In the genomic region with DNA sequence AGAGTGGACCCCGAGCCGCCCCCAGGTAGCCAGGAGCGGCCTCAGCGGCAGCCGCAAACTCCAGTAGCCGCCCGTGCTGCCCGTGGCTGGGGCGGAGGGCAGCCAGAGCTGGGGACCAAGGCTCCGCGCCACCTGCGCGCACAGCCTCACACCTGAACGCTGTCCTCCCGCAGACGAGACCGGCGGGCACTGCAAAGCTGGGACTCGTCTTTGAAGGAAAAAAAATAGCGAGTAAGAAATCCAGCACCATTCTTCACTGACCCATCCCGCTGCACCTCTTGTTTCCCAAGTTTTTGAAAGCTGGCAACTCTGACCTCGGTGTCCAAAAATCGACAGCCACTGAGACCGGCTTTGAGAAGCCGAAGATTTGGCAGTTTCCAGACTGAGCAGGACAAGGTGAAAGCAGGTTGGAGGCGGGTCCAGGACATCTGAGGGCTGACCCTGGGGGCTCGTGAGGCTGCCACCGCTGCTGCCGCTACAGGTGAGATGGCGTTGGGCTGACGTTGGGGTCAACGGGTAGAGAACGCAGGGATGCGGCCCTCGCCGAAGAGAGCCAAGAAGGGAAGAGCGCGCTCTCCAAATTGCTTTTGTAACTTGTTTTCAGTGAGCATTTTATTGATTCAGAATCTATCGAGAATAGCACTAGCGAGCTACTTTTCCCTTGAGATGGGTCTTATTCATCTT, we compare ENCODE assay signal across 1 cellular context.
TF ChIP-seq lines count a peak whose summit lies in the region.

No MANE protein-coding gene starts in this region.

TF ChIP-seq in HepG2, 621 proteins besides CTCF, POLR2A, EP300 and RAD21 (continued from another document and continues in another):
- TF ChIP-seq, protein P1, sequence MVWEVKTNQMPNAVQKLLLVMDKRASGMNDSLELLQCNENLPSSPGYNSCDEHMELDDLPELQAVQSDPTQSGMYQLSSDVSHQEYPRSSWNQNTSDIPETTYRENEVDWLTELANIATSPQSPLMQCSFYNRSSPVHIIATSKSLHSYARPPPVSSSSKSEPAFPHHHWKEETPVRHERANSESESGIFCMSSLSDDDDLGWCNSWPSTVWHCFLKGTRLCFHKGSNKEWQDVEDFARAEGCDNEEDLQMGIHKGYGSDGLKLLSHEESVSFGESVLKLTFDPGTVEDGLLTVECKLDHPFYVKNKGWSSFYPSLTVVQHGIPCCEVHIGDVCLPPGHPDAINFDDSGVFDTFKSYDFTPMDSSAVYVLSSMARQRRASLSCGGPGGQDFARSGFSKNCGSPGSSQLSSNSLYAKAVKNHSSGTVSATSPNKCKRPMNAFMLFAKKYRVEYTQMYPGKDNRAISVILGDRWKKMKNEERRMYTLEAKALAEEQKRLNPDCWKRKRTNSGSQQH (CRISPR knock-in tag; IDR thresholded peaks at IDR 0.05; ENCODE audit: low read depth), result no peak
- TF ChIP-seq, protein P2, sequence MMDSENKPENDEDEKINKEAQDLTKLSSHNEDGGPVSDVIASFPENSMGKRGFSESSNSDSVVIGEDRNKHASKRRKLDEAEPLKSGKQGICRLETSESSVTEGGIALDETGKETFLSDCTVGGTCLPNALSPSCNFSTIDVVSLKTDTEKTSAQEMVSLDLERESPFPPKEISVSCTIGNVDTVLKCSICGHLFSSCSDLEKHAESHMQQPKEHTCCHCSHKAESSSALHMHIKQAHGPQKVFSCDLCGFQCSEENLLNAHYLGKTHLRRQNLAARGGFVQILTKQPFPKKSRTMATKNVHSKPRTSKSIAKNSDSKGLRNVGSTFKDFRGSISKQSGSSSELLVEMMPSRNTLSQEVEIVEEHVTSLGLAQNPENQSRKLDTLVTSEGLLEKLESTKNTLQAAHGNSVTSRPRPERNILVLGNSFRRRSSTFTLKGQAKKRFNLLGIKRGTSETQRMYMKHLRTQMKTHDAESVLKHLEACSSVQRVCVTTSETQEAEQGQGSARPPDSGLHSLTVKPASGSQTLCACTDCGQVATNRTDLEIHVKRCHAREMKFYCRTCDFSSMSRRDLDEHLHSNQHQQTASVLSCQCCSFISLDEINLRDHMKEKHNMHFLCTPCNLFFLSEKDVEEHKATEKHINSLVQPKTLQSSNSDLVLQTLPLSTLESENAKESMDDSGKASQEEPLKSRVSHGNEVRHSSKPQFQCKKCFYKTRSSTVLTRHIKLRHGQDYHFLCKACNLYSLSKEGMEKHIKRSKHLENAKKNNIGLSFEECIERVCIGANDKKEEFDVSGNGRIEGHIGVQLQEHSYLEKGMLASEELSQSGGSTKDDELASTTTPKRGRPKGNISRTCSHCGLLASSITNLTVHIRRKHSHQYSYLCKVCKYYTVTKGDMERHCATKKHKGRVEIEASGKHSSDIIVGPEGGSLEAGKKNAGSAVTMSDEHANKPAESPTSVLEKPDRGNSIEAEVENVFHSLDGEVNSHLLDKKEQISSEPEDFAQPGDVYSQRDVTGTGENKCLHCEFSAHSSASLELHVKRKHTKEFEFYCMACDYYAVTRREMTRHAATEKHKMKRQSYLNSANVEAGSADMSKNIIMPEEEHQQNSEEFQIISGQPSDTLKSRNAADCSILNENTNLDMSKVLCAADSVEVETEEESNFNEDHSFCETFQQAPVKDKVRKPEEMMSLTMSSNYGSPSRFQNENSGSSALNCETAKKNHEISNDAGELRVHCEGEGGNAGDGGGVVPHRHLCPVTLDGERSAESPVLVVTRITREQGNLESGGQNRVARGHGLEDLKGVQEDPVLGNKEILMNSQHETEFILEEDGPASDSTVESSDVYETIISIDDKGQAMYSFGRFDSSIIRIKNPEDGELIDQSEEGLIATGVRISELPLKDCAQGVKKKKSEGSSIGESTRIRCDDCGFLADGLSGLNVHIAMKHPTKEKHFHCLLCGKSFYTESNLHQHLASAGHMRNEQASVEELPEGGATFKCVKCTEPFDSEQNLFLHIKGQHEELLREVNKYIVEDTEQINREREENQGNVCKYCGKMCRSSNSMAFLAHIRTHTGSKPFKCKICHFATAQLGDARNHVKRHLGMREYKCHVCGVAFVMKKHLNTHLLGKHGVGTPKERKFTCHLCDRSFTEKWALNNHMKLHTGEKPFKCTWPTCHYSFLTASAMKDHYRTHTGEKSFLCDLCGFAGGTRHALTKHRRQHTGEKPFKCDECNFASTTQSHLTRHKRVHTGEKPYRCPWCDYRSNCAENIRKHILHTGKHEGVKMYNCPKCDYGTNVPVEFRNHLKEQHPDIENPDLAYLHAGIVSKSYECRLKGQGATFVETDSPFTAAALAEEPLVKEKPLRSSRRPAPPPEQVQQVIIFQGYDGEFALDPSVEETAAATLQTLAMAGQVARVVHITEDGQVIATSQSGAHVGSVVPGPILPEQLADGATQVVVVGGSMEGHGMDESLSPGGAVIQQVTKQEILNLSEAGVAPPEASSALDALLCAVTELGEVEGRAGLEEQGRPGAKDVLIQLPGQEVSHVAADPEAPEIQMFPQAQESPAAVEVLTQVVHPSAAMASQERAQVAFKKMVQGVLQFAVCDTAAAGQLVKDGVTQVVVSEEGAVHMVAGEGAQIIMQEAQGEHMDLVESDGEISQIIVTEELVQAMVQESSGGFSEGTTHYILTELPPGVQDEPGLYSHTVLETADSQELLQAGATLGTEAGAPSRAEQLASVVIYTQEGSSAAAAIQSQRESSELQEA (CRISPR knock-in tag; IDR thresholded peaks at IDR 0.05; ENCODE audit: not compliant biosample characterization), result peak; percentile 36
- TF ChIP-seq ZNF674 (CRISPR knock-in tag; IDR thresholded peaks at IDR 0.05; ENCODE audit: low read depth), result no peak
- TF ChIP-seq ARNT2 (CRISPR knock-in tag; IDR thresholded peaks at IDR 0.05; ENCODE audit: low read depth), result no peak
- TF ChIP-seq, protein P3, sequence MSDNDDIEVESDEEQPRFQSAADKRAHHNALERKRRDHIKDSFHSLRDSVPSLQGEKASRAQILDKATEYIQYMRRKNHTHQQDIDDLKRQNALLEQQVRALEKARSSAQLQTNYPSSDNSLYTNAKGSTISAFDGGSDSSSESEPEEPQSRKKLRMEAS (IDR thresholded peaks at IDR 0.05), result peak; percentile 29; the same call in 1 of the 2 replicates
- no peak for TF ChIP-seq GFI1 (CRISPR knock-in tag; IDR thresholded peaks at IDR 0.05; ENCODE audit: borderline replicate concordance)
- no peak for TF ChIP-seq IRF2 (CRISPR knock-in tag; IDR thresholded peaks at IDR 0.05)
- TF ChIP-seq, protein P4, sequence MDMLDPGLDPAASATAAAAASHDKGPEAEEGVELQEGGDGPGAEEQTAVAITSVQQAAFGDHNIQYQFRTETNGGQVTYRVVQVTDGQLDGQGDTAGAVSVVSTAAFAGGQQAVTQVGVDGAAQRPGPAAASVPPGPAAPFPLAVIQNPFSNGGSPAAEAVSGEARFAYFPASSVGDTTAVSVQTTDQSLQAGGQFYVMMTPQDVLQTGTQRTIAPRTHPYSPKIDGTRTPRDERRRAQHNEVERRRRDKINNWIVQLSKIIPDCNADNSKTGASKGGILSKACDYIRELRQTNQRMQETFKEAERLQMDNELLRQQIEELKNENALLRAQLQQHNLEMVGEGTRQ (IDR thresholded peaks at IDR 0.05; ENCODE audit: low read depth, low read length), result no peak
- TF ChIP-seq, protein P4 (CRISPR knock-in tag; IDR thresholded peaks at IDR 0.05; ENCODE audit: borderline replicate concordance), result no peak
- TF ChIP-seq, protein P5, sequence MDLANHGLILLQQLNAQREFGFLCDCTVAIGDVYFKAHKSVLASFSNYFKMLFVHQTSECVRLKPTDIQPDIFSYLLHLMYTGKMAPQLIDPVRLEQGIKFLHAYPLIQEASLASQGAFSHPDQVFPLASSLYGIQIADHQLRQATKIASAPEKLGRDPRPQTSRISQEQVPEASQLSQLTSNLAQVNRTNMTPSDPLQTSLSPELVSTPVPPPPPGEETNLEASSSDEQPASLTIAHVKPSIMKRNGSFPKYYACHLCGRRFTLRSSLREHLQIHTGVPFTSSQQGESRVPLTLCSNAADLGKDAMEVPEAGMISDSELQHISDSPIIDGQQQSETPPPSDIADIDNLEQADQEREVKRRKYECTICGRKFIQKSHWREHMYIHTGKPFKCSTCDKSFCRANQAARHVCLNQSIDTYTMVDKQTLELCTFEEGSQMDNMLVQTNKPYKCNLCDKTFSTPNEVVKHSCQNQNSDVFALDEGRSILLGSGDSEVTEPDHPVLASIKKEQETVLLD (CRISPR knock-in tag; IDR thresholded peaks at IDR 0.05; ENCODE audit: low read depth), result no peak
- TF ChIP-seq NFKBIZ (CRISPR knock-in tag; IDR thresholded peaks at IDR 0.05), result no peak
- TF ChIP-seq, protein P6, sequence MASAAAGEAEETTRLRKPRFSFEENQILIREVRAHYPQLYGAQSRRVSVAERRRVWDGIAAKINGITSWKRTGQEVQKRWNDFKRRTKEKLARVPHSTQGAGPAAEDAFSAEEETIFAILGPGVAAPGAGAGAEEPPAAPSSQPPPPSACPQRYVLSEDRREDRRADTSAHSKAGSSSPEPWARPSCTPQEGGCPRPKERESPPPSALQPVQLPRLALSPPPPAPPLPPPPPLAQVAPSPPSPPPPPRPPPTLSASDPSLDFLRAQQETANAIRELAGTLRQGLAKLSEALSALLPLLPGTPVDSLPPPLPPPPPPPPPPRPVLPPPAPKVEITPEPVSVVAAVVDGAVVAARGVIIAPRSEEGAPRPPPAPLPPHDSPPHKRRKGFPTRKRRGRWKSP (CRISPR knock-in tag; IDR thresholded peaks at IDR 0.05), result 0 out of 2 replicates have a peak, but pooled peaks have one; percentile 35
- no peak for TF ChIP-seq BCL6 (CRISPR knock-in tag; IDR thresholded peaks at IDR 0.05)
- no peak for TF ChIP-seq SYNCRIP (IDR thresholded peaks at IDR 0.05; ENCODE audit: insufficient read depth, low read depth, low read length)
- no peak for TF ChIP-seq SAP130 (CRISPR knock-in tag; IDR thresholded peaks at IDR 0.05; ENCODE audit: low read depth)
- TF ChIP-seq, protein P7, sequence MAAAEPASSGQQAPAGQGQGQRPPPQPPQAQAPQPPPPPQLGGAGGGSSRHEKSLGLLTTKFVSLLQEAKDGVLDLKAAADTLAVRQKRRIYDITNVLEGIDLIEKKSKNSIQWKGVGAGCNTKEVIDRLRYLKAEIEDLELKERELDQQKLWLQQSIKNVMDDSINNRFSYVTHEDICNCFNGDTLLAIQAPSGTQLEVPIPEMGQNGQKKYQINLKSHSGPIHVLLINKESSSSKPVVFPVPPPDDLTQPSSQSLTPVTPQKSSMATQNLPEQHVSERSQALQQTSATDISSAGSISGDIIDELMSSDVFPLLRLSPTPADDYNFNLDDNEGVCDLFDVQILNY (CRISPR knock-in tag; conservative IDR thresholded peaks at IDR 0.05), result no peak
- no peak for TF ChIP-seq ZSCAN31 (CRISPR knock-in tag; IDR thresholded peaks at IDR 0.05; ENCODE audit: low read depth)
- no peak for TF ChIP-seq RFXANK (CRISPR knock-in tag; IDR thresholded peaks at IDR 0.05)
- TF ChIP-seq, protein P8, sequence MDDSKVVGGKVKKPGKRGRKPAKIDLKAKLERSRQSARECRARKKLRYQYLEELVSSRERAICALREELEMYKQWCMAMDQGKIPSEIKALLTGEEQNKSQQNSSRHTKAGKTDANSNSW (CRISPR knock-in tag; IDR thresholded peaks at IDR 0.05; ENCODE audit: borderline replicate concordance), result no peak
- no peak for TF ChIP-seq YEATS2 (CRISPR knock-in tag; IDR thresholded peaks at IDR 0.05; ENCODE audit: borderline replicate concordance)
- no peak for TF ChIP-seq SALL2 (CRISPR knock-in tag; IDR thresholded peaks at IDR 0.05)
- no peak for TF ChIP-seq ZNF138 (CRISPR knock-in tag; IDR thresholded peaks at IDR 0.05; ENCODE audit: low read depth)
- no peak for TF ChIP-seq NFATC3 (CRISPR knock-in tag; IDR thresholded peaks at IDR 0.05)
- 0 out of 2 replicates have a peak, but pooled peaks have one; percentile 28 for TF ChIP-seq ZFP90 (CRISPR knock-in tag; IDR thresholded peaks at IDR 0.05; ENCODE audit: borderline replicate concordance)
- no peak for TF ChIP-seq ZNF253 (CRISPR knock-in tag; IDR thresholded peaks at IDR 0.05; ENCODE audit: borderline replicate concordance)
- no peak for TF ChIP-seq ZNF567 (CRISPR knock-in tag; IDR thresholded peaks at IDR 0.05; ENCODE audit: borderline replicate concordance)
- TF ChIP-seq, protein P9, sequence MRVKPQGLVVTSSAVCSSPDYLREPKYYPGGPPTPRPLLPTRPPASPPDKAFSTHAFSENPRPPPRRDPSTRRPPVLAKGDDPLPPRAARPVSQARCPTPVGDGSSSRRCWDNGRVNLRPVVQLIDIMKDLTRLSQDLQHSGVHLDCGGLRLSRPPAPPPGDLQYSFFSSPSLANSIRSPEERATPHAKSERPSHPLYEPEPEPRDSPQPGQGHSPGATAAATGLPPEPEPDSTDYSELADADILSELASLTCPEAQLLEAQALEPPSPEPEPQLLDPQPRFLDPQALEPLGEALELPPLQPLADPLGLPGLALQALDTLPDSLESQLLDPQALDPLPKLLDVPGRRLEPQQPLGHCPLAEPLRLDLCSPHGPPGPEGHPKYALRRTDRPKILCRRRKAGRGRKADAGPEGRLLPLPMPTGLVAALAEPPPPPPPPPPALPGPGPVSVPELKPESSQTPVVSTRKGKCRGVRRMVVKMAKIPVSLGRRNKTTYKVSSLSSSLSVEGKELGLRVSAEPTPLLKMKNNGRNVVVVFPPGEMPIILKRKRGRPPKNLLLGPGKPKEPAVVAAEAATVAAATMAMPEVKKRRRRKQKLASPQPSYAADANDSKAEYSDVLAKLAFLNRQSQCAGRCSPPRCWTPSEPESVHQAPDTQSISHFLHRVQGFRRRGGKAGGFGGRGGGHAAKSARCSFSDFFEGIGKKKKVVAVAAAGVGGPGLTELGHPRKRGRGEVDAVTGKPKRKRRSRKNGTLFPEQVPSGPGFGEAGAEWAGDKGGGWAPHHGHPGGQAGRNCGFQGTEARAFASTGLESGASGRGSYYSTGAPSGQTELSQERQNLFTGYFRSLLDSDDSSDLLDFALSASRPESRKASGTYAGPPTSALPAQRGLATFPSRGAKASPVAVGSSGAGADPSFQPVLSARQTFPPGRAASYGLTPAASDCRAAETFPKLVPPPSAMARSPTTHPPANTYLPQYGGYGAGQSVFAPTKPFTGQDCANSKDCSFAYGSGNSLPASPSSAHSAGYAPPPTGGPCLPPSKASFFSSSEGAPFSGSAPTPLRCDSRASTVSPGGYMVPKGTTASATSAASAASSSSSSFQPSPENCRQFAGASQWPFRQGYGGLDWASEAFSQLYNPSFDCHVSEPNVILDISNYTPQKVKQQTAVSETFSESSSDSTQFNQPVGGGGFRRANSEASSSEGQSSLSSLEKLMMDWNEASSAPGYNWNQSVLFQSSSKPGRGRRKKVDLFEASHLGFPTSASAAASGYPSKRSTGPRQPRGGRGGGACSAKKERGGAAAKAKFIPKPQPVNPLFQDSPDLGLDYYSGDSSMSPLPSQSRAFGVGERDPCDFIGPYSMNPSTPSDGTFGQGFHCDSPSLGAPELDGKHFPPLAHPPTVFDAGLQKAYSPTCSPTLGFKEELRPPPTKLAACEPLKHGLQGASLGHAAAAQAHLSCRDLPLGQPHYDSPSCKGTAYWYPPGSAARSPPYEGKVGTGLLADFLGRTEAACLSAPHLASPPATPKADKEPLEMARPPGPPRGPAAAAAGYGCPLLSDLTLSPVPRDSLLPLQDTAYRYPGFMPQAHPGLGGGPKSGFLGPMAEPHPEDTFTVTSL (CRISPR knock-in tag; IDR thresholded peaks at IDR 0.05; ENCODE audit: borderline replicate concordance), result no peak
- TF ChIP-seq, protein P10, sequence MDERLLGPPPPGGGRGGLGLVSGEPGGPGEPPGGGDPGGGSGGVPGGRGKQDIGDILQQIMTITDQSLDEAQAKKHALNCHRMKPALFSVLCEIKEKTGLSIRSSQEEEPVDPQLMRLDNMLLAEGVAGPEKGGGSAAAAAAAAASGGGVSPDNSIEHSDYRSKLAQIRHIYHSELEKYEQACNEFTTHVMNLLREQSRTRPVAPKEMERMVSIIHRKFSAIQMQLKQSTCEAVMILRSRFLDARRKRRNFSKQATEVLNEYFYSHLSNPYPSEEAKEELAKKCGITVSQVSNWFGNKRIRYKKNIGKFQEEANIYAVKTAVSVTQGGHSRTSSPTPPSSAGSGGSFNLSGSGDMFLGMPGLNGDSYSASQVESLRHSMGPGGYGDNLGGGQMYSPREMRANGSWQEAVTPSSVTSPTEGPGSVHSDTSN (CRISPR knock-in tag; IDR thresholded peaks at IDR 0.05), result no peak
- TF ChIP-seq PHF21A (CRISPR knock-in tag; IDR thresholded peaks at IDR 0.05), result no peak
